Comparison of ENCODE assay signal across 1 cellular context in the genomic region with DNA sequence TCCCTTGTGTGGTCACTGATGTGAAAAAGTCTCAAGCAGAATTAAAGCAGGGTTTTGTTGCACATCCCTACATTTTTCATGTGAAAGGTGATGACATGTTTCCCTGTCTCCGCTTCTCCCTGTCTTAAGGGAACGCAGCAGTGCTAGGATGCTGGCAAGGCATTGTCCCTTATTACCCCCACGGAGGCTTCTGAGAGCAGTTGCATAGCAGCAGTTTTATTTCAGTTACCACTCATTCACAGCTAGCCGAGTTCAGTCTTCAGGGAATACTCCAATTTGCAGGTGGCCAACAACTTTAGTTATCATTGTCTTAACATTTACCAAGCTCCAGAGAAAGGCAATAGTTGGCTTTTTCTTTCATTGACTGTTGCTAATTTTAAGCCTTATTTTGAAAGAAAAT.
TF ChIP-seq lines count a peak whose summit lies in the region.

No MANE protein-coding gene starts in this region.

TF ChIP-seq in H1, 55 proteins besides CTCF, POLR2A, EP300 and RAD21 (continued from another document):
- TF ChIP-seq EZH2 (IDR thresholded peaks at IDR 0.05; ENCODE audit: low read depth, low read length, severe bottlenecking) (no peak), BCL11A (IDR thresholded peaks at IDR 0.05; ENCODE audit: low read depth in 2 of 2, low read length in 2 of 2) (no peak), TEAD4 (IDR thresholded peaks at IDR 0.05; ENCODE audit: low read depth, low read length) (no peak)
- TF ChIP-seq, protein P1, sequence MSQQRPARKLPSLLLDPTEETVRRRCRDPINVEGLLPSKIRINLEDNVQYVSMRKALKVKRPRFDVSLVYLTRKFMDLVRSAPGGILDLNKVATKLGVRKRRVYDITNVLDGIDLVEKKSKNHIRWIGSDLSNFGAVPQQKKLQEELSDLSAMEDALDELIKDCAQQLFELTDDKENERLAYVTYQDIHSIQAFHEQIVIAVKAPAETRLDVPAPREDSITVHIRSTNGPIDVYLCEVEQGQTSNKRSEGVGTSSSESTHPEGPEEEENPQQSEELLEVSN (IDR thresholded peaks at IDR 0.05) = no peak
